In the genomic region with DNA sequence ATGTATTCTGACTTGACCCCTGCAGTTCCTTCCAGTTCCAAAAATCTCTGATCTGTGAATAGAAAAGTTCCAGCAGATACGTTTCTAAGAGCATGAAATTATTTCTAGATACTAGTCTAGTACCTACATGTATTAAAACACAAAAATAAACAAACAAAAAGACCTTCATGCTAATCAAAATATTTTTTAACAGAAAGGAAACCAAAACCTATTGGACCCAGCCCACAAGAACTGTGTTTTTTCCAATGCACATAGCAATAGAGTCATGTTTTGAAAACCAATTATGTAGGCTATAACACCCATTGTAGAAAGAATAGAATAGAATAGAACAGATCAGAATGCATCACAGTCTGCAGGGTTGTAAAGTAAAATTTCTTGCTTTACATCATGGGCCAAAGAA, we compare ENCODE assay signal across 12 cellular contexts.
DNase-seq lines count a peak whose midpoint lies in the region; ATAC-seq and TF ChIP-seq lines count a peak whose summit lies in the region.
"Had no signal": no experiment of that assay in that cellular context is flagged by ENCODE, and none has a peak within 500 bp of the region (broad histone marks: within the 10 kb centered on the region; RNA-seq: fewer than 3 reads in every experiment).

No MANE protein-coding gene starts in this region.

- DNase-seq in GM12864 (ENCODE audit: low read depth) (no peak), memory B cell (ENCODE audit: low spot score in 2 of 2) (no peak), foreskin fibroblast (no peak), heart left ventricle (no peak), H4 (ENCODE audit: low spot score) (no peak), DMS153 treated with DMSO at 0.1 percent for 48 hours (lab: John Stamatoyannopoulos, UW; ENCODE audit: unreplicated experiment) (no peak)
- no peak for DNase-seq in activated CD8-positive, alpha-beta T cell treated with anti-CD3 and anti-CD28 coated beads, Interleukin-2, amount 10 ng/mL, durations not matched to agents 7 days and 5 days

- CTCF ChIA-PET in activated CD8-positive, alpha-beta T cell treated with anti-CD3 and anti-CD28 coated beads, Interleukin-2, amount 10 ng/mL, durations not matched to agents 7 days and 5 days (lab: Charles Lee) = interaction anchor here (0.7 to 5.6 kb wide), 52 partner anchors 8 to 299 kb away, joined by 3 to 186 read pairs (median 6); a partner anchor contains a TSS

- H3K4me3 ChIP-seq in ACC112 (ENCODE audit: low read depth, low read length) (peak overlapping the region; percentile 48), GM12864 (ENCODE audit: low read depth, low read length) (peak overlapping the region; percentile 33; the same call in 1 of the 2 replicates), foreskin fibroblast (ENCODE audit: low read depth in 1 of 2, low read length in 2 of 2) (no peak overlapping the region), heart left ventricle (no peak overlapping the region)
- H3K4me3 ChIP-seq: lung had no signal

- peak overlapping the region; percentile 62 for H3K4me3 Mint-ChIP-seq in activated CD8-positive, alpha-beta T cell treated with anti-CD3 and anti-CD28 coated beads, Interleukin-2, amount 10 ng/mL, durations not matched to agents 7 days and 5 days
- no peak overlapping the region for H3K4me3 Mint-ChIP-seq in memory B cell

- H3K36me3 ChIP-seq in ACC112 (ENCODE audit: insufficient read depth, low read length) (no peaks in the 10 kb centered on the region), heart left ventricle (no peaks in the 10 kb centered on the region)
- H3K36me3 ChIP-seq: SJSA1, WERI-Rb-1 had no signal

- peak overlapping the region; percentile 70 for H2AFZ ChIP-seq in ACC112 (ENCODE audit: low read length, unreplicated experiment)

- H3K27me3 Mint-ChIP-seq in activated CD8-positive, alpha-beta T cell treated with anti-CD3 and anti-CD28 coated beads, Interleukin-2, amount 10 ng/mL, durations not matched to agents 7 days and 5 days (ENCODE audit: low read depth) = no peaks in the 10 kb centered on the region
- peaks cover 2% of the 10 kb centered on the region for H3K27me3 Mint-ChIP-seq in memory B cell

- no peaks in the 10 kb centered on the region for H3K9me3 ChIP-seq in heart left ventricle
- H3K9me3 ChIP-seq: SJSA1 had no signal

- POLR2A ChIA-PET in activated CD8-positive, alpha-beta T cell treated with anti-CD3 and anti-CD28 coated beads, Interleukin-2, amount 10 ng/mL, durations not matched to agents 7 days and 5 days (lab: Charles Lee) = interaction anchor here (0.6 to 3.0 kb wide), 14 partner anchors 8 to 508 kb away, joined by 3 to 35 read pairs (median 6); a partner anchor contains a TSS

- peaks cover 35% of the 10 kb centered on the region for H3K4me1 ChIP-seq in ACC112 (ENCODE audit: control insufficient read depth, insufficient read depth, low read length, unreplicated experiment)
- H3K4me1 ChIP-seq in heart left ventricle = peaks cover 0 to 36% (median 10%) of the 10 kb centered on the region in 12 donors

- H3K27ac ChIP-seq in ACC112 (ENCODE audit: low read depth, low read length) = peak overlapping the region; percentile 89
- H3K27ac ChIP-seq in heart left ventricle = peak overlapping the region in 1 of 12 donors; percentile 53
- H3K27ac ChIP-seq: C4-2B, SJSA1, WERI-Rb-1 had no signal

- peak; percentile 36 for ATAC-seq in activated CD8-positive, alpha-beta T cell treated with anti-CD3 and anti-CD28 coated beads, Interleukin-2, amount 10 ng/mL, durations not matched to agents 7 days and 5 days
- no peak for ATAC-seq in memory B cell (ENCODE audit: low read depth)
- ATAC-seq in heart left ventricle = no peak

- no peaks in the 10 kb centered on the region for H3K27me3 ChIP-seq in ACC112 (ENCODE audit: insufficient read depth, low read length)
- H3K27me3 ChIP-seq in heart left ventricle = no peaks in the 10 kb centered on the region
- H3K27me3 ChIP-seq: SJSA1 had no signal

- intact Hi-C loops in heart left ventricle (cut with DNase I) = loop anchor here (1.0 to 10.0 kb wide), 14 partner anchors 86 to 404 kb away; a partner anchor contains a TSS

- no peak for TF ChIP-seq CTCF in GM12864 (IDR thresholded peaks at IDR 0.05; ENCODE audit: low read depth, low read length, missing control alignments)
- no peak for TF ChIP-seq CTCF in foreskin fibroblast (IDR thresholded peaks at IDR 0.05; ENCODE audit: low read depth, low read length)
- TF ChIP-seq CTCF in heart left ventricle (IDR thresholded peaks at IDR 0.05) = no peak

- TF ChIP-seq POLR2A in heart left ventricle (IDR thresholded peaks at IDR 0.05) = no peak

- 39 to 46% (median 44%) methylated on average over 1 of the region's 1 CpG for WGBS in heart left ventricle, 4 donors

- H3K4me1 Mint-ChIP-seq in activated CD8-positive, alpha-beta T cell treated with anti-CD3 and anti-CD28 coated beads, Interleukin-2, amount 10 ng/mL, durations not matched to agents 7 days and 5 days (ENCODE audit: low read depth) = peaks cover 62% of the 10 kb centered on the region
- H3K4me1 Mint-ChIP-seq in memory B cell = peaks cover 15% of the 10 kb centered on the region

- H3K36me3 Mint-ChIP-seq in activated CD8-positive, alpha-beta T cell treated with anti-CD3 and anti-CD28 coated beads, Interleukin-2, amount 10 ng/mL, durations not matched to agents 7 days and 5 days (ENCODE audit: low read depth) = no peaks in the 10 kb centered on the region
- no peaks in the 10 kb centered on the region for H3K36me3 Mint-ChIP-seq in memory B cell

- H3K9me3 Mint-ChIP-seq in activated CD8-positive, alpha-beta T cell treated with anti-CD3 and anti-CD28 coated beads, Interleukin-2, amount 10 ng/mL, durations not matched to agents 7 days and 5 days (ENCODE audit: insufficient read depth) = no peaks in the 10 kb centered on the region
- H3K9me3 Mint-ChIP-seq in memory B cell = no peaks in the 10 kb centered on the region

- no peaks in the 10 kb centered on the region for H3K79me2 ChIP-seq in ACC112 (ENCODE audit: control insufficient read depth, insufficient read depth, low read length, unreplicated experiment)

- H3K27ac Mint-ChIP-seq in activated CD8-positive, alpha-beta T cell treated with anti-CD3 and anti-CD28 coated beads, Interleukin-2, amount 10 ng/mL, durations not matched to agents 7 days and 5 days = peak overlapping the region; percentile 89
- peak overlapping the region; percentile 89 for H3K27ac Mint-ChIP-seq in memory B cell

Comparison
In these comparisons a context has a peak if more than half of its experiments do, and no peak if none do; other contexts are left out.
1. H3K4me3 ChIP-seq: peak in ACC112 (single experiment) and GM12864 (single experiment); none in foreskin fibroblast (0 of 2) and heart left ventricle (0 of 12).